In genomic region chr1:155079487-155080249, GRCh38 we compare ENCODE assay signal across 9 cellular contexts. TPM values are rescaled to one million over a fixed set of nuclear protein-coding genes. Genes with fewer than 3 reads are reported as not detected.
DNase-seq lines count a peak whose midpoint lies in the region; ATAC-seq and TF ChIP-seq lines count a peak whose summit lies in the region.
"Had no signal": no experiment of that assay in that cellular context is flagged by ENCODE, and none has a peak within 500 bp of the region (broad histone marks: within the 10 kb centered on the region; RNA-seq: fewer than 3 reads in every experiment).

No MANE protein-coding gene starts in this region.

- peaks cover 17% of the 10 kb centered on the region for H3K4me1 ChIP-seq in Panc1 (ENCODE audit: control insufficient read depth, insufficient read depth, low read length)
- H3K4me1 ChIP-seq in esophagus (ENCODE audit: control insufficient read depth in 2 of 2, insufficient read depth in 2 of 2, low read length in 1 of 2), result peaks cover 3 to 43% of the 10 kb centered on the region in 2 donors
- H3K4me1 ChIP-seq in skeletal muscle tissue (ENCODE audit: control insufficient read depth in 3 of 3, insufficient read depth in 3 of 3, low read length in 3 of 3), result peaks cover 39 to 53% (median 44%) of the 10 kb centered on the region in 3 donors
- H3K4me1 ChIP-seq in uterus, result peaks cover 10 to 49% of the 10 kb centered on the region in 2 donors

- H3K4me3 ChIP-seq in Panc1 (ENCODE audit: low read depth in 2 of 2, low read length in 2 of 2), result peak overlapping the region; percentile 33 to 53
- peak overlapping the region; percentile 64 to 72 for H3K4me3 ChIP-seq in esophagus (ENCODE audit: low read depth in 1 of 2, low read length in 2 of 2)
- H3K4me3 ChIP-seq in skeletal muscle tissue (ENCODE audit: low read length in 3 of 3), result peak overlapping the region; percentile 25 to 45 (median 31)
- no peak overlapping the region for H3K4me3 ChIP-seq in uterus

- H3K27me3 ChIP-seq in Panc1 (ENCODE audit: control insufficient read depth, insufficient read depth, low read length) (peaks cover 9% of the 10 kb centered on the region), esophagus (ENCODE audit: control insufficient read depth in 1 of 2, insufficient read depth in 2 of 2, low read length in 2 of 2) (peaks cover 0 to 3% of the 10 kb centered on the region in 2 donors), skeletal muscle tissue (ENCODE audit: control insufficient read depth in 3 of 3, insufficient read depth in 3 of 3, low read length in 3 of 3) (peaks cover 53 to 57% (median 53%) of the 10 kb centered on the region in 3 donors), uterus (peaks cover 42 to 43% of the 10 kb centered on the region in 2 donors)

- no peaks in the 10 kb centered on the region for H3K9me3 Mint-ChIP-seq in T-helper 1 cell treated with Interleukin-12 subunit alpha and Interleukin-12 subunit beta and Interleukin-4 antibody, amounts not matched to agents 30 μg/mL and 1 μg/mL, for 36 hours

- no peak overlapping the region for H3K27ac ChIP-seq in Panc1 (ENCODE audit: low read length)
- peak overlapping the region in 1 of 2 donors; percentile 72 for H3K27ac ChIP-seq in esophagus (ENCODE audit: low read depth in 2 of 2, low read length in 1 of 2)
- H3K27ac ChIP-seq in skeletal muscle tissue (ENCODE audit: low read depth, low read length), result no peak overlapping the region
- H3K27ac ChIP-seq in uterus, result no peak overlapping the region

- peak overlapping the region in 2 of 3 donors; percentile 8 to 45 for H3K9ac ChIP-seq in skeletal muscle tissue (ENCODE audit: low read depth in 1 of 3, low read length in 3 of 3)

- POLR2A ChIA-PET in Panc1 (lab: Charles Lee), result interaction anchor here (0.5 kb wide), 1 partner anchor 63 kb away, joined by 5 read pairs; no protein-coding TSS in a partner anchor

- peaks cover 48% of the 10 kb centered on the region for H3K27me3 Mint-ChIP-seq in T-helper 1 cell treated with Interleukin-12 subunit alpha and Interleukin-12 subunit beta and Interleukin-4 antibody, amounts not matched to agents 30 μg/mL and 1 μg/mL, for 36 hours (ENCODE audit: low read depth)

- H3K4me1 Mint-ChIP-seq in T-helper 1 cell treated with Interleukin-12 subunit alpha and Interleukin-12 subunit beta and Interleukin-4 antibody, amounts not matched to agents 30 μg/mL and 1 μg/mL, for 36 hours (ENCODE audit: low read depth), result peaks cover 33% of the 10 kb centered on the region

- ATAC-seq in Panc1 (peak; percentile 33), HG03442 (IDR thresholded peaks at IDR 0.05; ENCODE audit: unreplicated experiment) (no peak)

- BruUV-seq in Panc1 (replicated peaks; lab: Mats Ljungman, UMichigan), result no TSS peak

- peak overlapping the region; percentile 57 for H3K4me3 Mint-ChIP-seq in T-helper 1 cell treated with Interleukin-12 subunit alpha and Interleukin-12 subunit beta and Interleukin-4 antibody, amounts not matched to agents 30 μg/mL and 1 μg/mL, for 36 hours

- WGBS in esophagus, 2 donors, result 1% methylated on average over 38 to 58 of the region's 58 CpGs

- in situ Hi-C loops in Panc1 (cut with HindIII; ENCODE audit: low pct_unique_long_range_greater_than_20kb, low sequenced_read_pairs), result no loop called here

- DNase-seq in T-helper 1 cell (no peak), Panc1 (ENCODE audit: low read depth, low spot score) (no peak), NCI-H2081 treated with DMSO at 0.1 percent for 48 hours (lab: John Stamatoyannopoulos, UW) (no peak), uterus (no peak)

- H3K36me3 ChIP-seq in Panc1 (ENCODE audit: control insufficient read depth, insufficient read depth, low read length) (no peaks in the 10 kb centered on the region; the same call in 1 of the 2 replicates), esophagus (ENCODE audit: control insufficient read depth in 2 of 2, insufficient read depth in 2 of 2, low read length in 1 of 2) (no peaks in the 10 kb centered on the region), skeletal muscle tissue (ENCODE audit: control insufficient read depth in 3 of 3, insufficient read depth in 3 of 3, low read length in 3 of 3) (no peaks in the 10 kb centered on the region), uterus (no peaks in the 10 kb centered on the region)

- TF ChIP-seq CTCF in Panc1 (IDR thresholded peaks at IDR 0.05) (no peak), uterus (IDR thresholded peaks at IDR 0.05) (no peak)

- peaks cover 5% of the 10 kb centered on the region for H3K36me3 Mint-ChIP-seq in T-helper 1 cell treated with Interleukin-12 subunit alpha and Interleukin-12 subunit beta and Interleukin-4 antibody, amounts not matched to agents 30 μg/mL and 1 μg/mL, for 36 hours (ENCODE audit: low read depth)

- no peak overlapping the region for H3K27ac Mint-ChIP-seq in T-helper 1 cell treated with Interleukin-12 subunit alpha and Interleukin-12 subunit beta and Interleukin-4 antibody, amounts not matched to agents 30 μg/mL and 1 μg/mL, for 36 hours

- CTCF ChIA-PET in Panc1 (lab: Charles Lee), result no interaction called here

- no peaks in the 10 kb centered on the region for H3K9me3 ChIP-seq in Panc1 (ENCODE audit: control insufficient read depth, insufficient read depth, low read depth, low read length)
- no peaks in the 10 kb centered on the region for H3K9me3 ChIP-seq in esophagus (ENCODE audit: control insufficient read depth in 2 of 2, insufficient read depth in 1 of 2, low read depth in 1 of 2, low read length in 1 of 2)
- H3K9me3 ChIP-seq in skeletal muscle tissue (ENCODE audit: control insufficient read depth in 3 of 3, low read length in 3 of 3), result no peaks in the 10 kb centered on the region
- no peaks in the 10 kb centered on the region for H3K9me3 ChIP-seq in uterus

- no peak for TF ChIP-seq POLR2A in uterus (IDR thresholded peaks at IDR 0.05)

- intact Hi-C loops in Panc1 (cut with micrococcal nuclease; ENCODE audit: unreplicated experiment), result no loop called here
- intact Hi-C loops in uterus (cut with DNase I; ENCODE audit: low total_unique reads), result no loop called here

RNA-seq across cellular contexts. Expression of gene EFNA3, which starts 1.0 kb away (rescaled TPM):
- total RNA-seq in Panc1 (2021; ENCODE audit: unreplicated experiment), result 2.3 TPM
- 6.0 TPM for polyA plus RNA-seq in Panc1 (2012; ENCODE audit: insufficient read length)
- 10 to 100 TPM; 16.3 to 21.7 TPM for polyA plus RNA-seq in esophagus
- total RNA-seq in skeletal muscle tissue, result 0.52 TPM
- 1 to 10 TPM in 3 of 4 donors, not detected in 1; 3.2 to 7.6 (median 3.3) TPM for total RNA-seq in uterus

RNA-seq across cellular contexts. Expression of gene EFNA4, which starts 16.1 kb away (rescaled TPM):
- 8.0 TPM for total RNA-seq in Panc1 (2021; ENCODE audit: unreplicated experiment)
- 6.9 TPM for polyA plus RNA-seq in Panc1 (2012; ENCODE audit: insufficient read length)
- polyA plus RNA-seq in esophagus, result 10 to 100 TPM; 14.7 to 16.2 TPM
- total RNA-seq in skeletal muscle tissue, result 3.7 TPM
- total RNA-seq in uterus, result 1 to 10 TPM in 2 of 4 donors, not detected in 2; 8.0 to 8.4 TPM

RNA-seq across cellular contexts. Expression of gene ADAM15, which starts 28.6 kb away (rescaled TPM):
- 41.7 TPM for total RNA-seq in Panc1 (2021; ENCODE audit: unreplicated experiment)
- polyA plus RNA-seq in Panc1 (2012; ENCODE audit: insufficient read length), result 45.7 TPM
- polyA plus RNA-seq in esophagus, result 100 to 1,000 TPM; 122 to 222 TPM
- total RNA-seq in skeletal muscle tissue, result 33.9 TPM
- 100 to 1,000 TPM in 3 of 4 donors, 10 to 100 TPM in 1; 58.6 to 270 (median 153) TPM for total RNA-seq in uterus

RNA-seq across cellular contexts. Expression of gene DCST1, which starts 46.0 kb away (rescaled TPM):
- not detected for total RNA-seq in Panc1 (2021; ENCODE audit: unreplicated experiment)
- not detected for polyA plus RNA-seq in Panc1 (2012; ENCODE audit: insufficient read length)
- under 1 TPM; 0.14 to 0.29 TPM for polyA plus RNA-seq in esophagus
- total RNA-seq in skeletal muscle tissue, result not detected
- 1 to 10 TPM in 2 of 4 donors, not detected in 2; 1.1 to 3.5 TPM for total RNA-seq in uterus
- total RNA-seq: SK-MEL-5 had no signal

RNA-seq across cellular contexts. Expression of gene DCST2, which starts 46.1 kb away (rescaled TPM):
- total RNA-seq in Panc1 (2021; ENCODE audit: unreplicated experiment) (0.13 TPM), skeletal muscle tissue (not detected), uterus (1 to 10 TPM in 1 of 4 donors, under 1 TPM in 1, not detected in 2; 0.07 to 1.6 TPM)
- not detected for polyA plus RNA-seq in Panc1 (2012; ENCODE audit: insufficient read length)
- polyA plus RNA-seq in esophagus, result 10 to 100 TPM in 1 of 2 donors, 1 to 10 TPM in 1; 1.7 to 10.1 TPM

Comparison
In these comparisons a context has a peak if more than half of its experiments do, and no peak if none do; other contexts are left out.
1. H3K4me3 ChIP-seq: peak in Panc1 (2 of 2), esophagus (2 of 2) and skeletal muscle tissue (3 of 3); none in uterus (0 of 2).